ENCODE assay signal across 9 cellular contexts in genomic region chr3:621714-622113, GRCh38.
"Had no signal": no experiment of that assay in that cellular context is flagged by ENCODE, and none has a peak within 500 bp of the region (broad histone marks: within the 10 kb centered on the region; RNA-seq: fewer than 3 reads in every experiment).

No MANE protein-coding gene starts in this region.

- H3K27ac ChIP-seq: GM23248 had no signal

- H3K4me2 ChIP-seq: GM23338 had no signal

- H3K9me3 ChIP-seq: HAP-1 had no signal

- DNase-seq: GM23248, GOT3, H7, H9, HCEC 1CT, HFFc6 had no signal

- H3K9ac ChIP-seq: GM23248 had no signal

- H2AFZ ChIP-seq: GM23248, GM23338 had no signal

- H3K4me3 ChIP-seq: GM23248, GM23338, HAP-1 had no signal

- ATAC-seq: GM23338, HCT116 had no signal

- H3K36me3 ChIP-seq: HAP-1 had no signal
